In genomic region chr7:104857458-104858425, GRCh38 we compare ENCODE assay signal across 1 cellular context.
TF ChIP-seq lines count a peak whose summit lies in the region.

No MANE protein-coding gene starts in this region.

TF ChIP-seq in GM23338, 12 proteins besides CTCF, POLR2A, EP300 and RAD21 (continued from another document):
- TF ChIP-seq EZH2 (IDR thresholded peaks at IDR 0.05; ENCODE audit: low read depth, unreplicated experiment) = no peak
